In genomic region chr2:114769110-114769509, GRCh38 we compare ENCODE assay signal across 1 cellular context.
TF ChIP-seq lines count a peak whose summit lies in the region.

No MANE protein-coding gene starts in this region.

TF ChIP-seq in GM23338, 12 proteins besides CTCF, POLR2A, EP300 and RAD21 (continued from another document):
- TF ChIP-seq EZH2 (IDR thresholded peaks at IDR 0.05; ENCODE audit: low read depth, unreplicated experiment): no peak
- no peak for TF ChIP-seq NANOG (IDR thresholded peaks at IDR 0.05; ENCODE audit: borderline replicate concordance)
- no peak for TF ChIP-seq EZH2phosphoT487 (IDR thresholded peaks at IDR 0.05; ENCODE audit: unreplicated experiment)
- no peak for TF ChIP-seq ZNF114 (CRISPR knock-in tag; IDR thresholded peaks at IDR 0.05)
- no peak for TF ChIP-seq JUNB (IDR thresholded peaks at IDR 0.05; ENCODE audit: unreplicated experiment)
- TF ChIP-seq REST (IDR thresholded peaks at IDR 0.05; ENCODE audit: unreplicated experiment): no peak
- TF ChIP-seq POLR2AphosphoS5 (IDR thresholded peaks at IDR 0.05; ENCODE audit: low read depth): no peak
- TF ChIP-seq STAT1 (IDR thresholded peaks at IDR 0.05; ENCODE audit: unreplicated experiment): no peak
- no peak for TF ChIP-seq CREB1 (CRISPR knock-in tag; IDR thresholded peaks at IDR 0.05; ENCODE audit: low read depth)
